21 cellular contexts compared by ENCODE assay signal in the genomic region with DNA sequence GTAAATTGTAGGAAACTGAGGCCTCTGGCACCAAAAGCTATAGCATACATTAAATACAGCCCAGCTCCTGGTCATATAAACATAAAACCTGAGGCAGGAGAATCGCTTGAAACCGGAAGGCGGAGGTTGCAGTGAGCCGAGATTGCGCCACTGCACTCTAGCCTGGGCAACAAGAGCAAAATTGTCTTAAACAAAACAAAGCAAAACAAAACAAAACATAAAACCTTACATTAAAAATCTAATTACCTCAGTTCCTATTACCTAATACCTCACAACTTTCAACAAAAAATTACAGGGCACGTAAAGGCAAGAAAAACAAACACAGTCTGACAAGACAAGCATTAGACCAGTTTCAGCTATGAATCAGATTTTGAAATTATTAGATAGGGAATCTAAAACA. TPM values are rescaled to one million over a fixed set of nuclear protein-coding genes. Genes with fewer than 3 reads are reported as not detected.
DNase-seq lines count a peak whose midpoint lies in the region; ATAC-seq and TF ChIP-seq lines count a peak whose summit lies in the region.
"Had no signal": no experiment of that assay in that cellular context is flagged by ENCODE, and none has a peak within 500 bp of the region (broad histone marks: within the 10 kb centered on the region; RNA-seq: fewer than 3 reads in every experiment).

No MANE protein-coding gene starts in this region.

- H3K4me3 Mint-ChIP-seq in CD8-positive, alpha-beta memory T cell, result no peak overlapping the region
- no peak overlapping the region for H3K4me3 Mint-ChIP-seq in T-helper 17 cell
- no peak overlapping the region for H3K4me3 Mint-ChIP-seq in activated naive CD4-positive, alpha-beta T cell treated with anti-CD3 and anti-CD28 coated beads for 36 hours
- H3K4me3 Mint-ChIP-seq: CD4-positive, alpha-beta T cell had no signal

- H3K4me1 ChIP-seq in CD8-positive, alpha-beta memory T cell (ENCODE audit: insufficient read depth, low read length), result no peaks in the 10 kb centered on the region
- H3K4me1 ChIP-seq: BLaER1 treated with 17β-estradiol and CSF1 and Interleukin-3, amounts not matched to agents 10 nM and 100 nM had no signal

- no peak for DNase-seq in CD8-positive, alpha-beta memory T cell
- no peak for DNase-seq in HEK293T (ENCODE audit: extremely low spot score)
- DNase-seq in T-helper 17 cell, result no peak
- DNase-seq in epithelial cell of esophagus (ENCODE audit: low read depth), result peak; percentile 45
- DNase-seq in activated naive CD4-positive, alpha-beta T cell treated with anti-CD3 and anti-CD28 coated beads for 36 hours, result no peak
- DNase-seq in germinal center (ENCODE audit: low spot score), result no peak
- DNase-seq in occipital lobe (lab: John Stamatoyannopoulos, UW), result no peak
- DNase-seq: AML-193; CD4-positive, alpha-beta T cell; COR-L47; DMS53; KG1; NCI-H1092 treated with DMSO at 0.1 percent for 48 hours; NCI-H1436; NCI-H187; NCI-H2171 treated with DMSO at 0.1 percent for 48 hours; NCI-H446; NCI-H524 treated with DMSO at 0.1 percent for 48 hours had no signal

- POLR2A ChIA-PET in CD8-positive, alpha-beta memory T cell (lab: Charles Lee), result interaction anchor here (0.6 kb wide), 1 partner anchor 38 kb away, joined by 3 read pairs; no protein-coding TSS in a partner anchor
- POLR2A ChIA-PET in HEK293T (lab: Yijun Ruan, JAX), result no interaction called here

- ATAC-seq in T-helper 17 cell, result no peak
- ATAC-seq: A549, SK-N-SH treated with all-trans-retinoic acid at 6 μM for 48 hours had no signal

- peak overlapping the region; percentile 4 for H3K27ac ChIP-seq in CD8-positive, alpha-beta memory T cell (ENCODE audit: low read depth, low read length)
- H3K27ac ChIP-seq: A549; BLaER1 treated with 17β-estradiol and CSF1 and Interleukin-3, amounts not matched to agents 10 nM and 100 nM had no signal

- H3K4me1 Mint-ChIP-seq in CD8-positive, alpha-beta memory T cell, result peaks cover 44 to 79% (median 64%) of the 10 kb centered on the region in 3 donors
- peaks cover 25% of the 10 kb centered on the region for H3K4me1 Mint-ChIP-seq in T-helper 17 cell
- H3K4me1 Mint-ChIP-seq in activated naive CD4-positive, alpha-beta T cell treated with anti-CD3 and anti-CD28 coated beads for 36 hours (ENCODE audit: low read depth), result peaks cover 15% of the 10 kb centered on the region

- intact Hi-C loops in activated naive CD4-positive, alpha-beta T cell treated with anti-CD3 and anti-CD28 coated beads for 36 hours (cut with micrococcal nuclease), result no loop called here

- no peaks in the 10 kb centered on the region for H3K9me3 Mint-ChIP-seq in CD8-positive, alpha-beta memory T cell
- no peaks in the 10 kb centered on the region for H3K9me3 Mint-ChIP-seq in activated naive CD4-positive, alpha-beta T cell treated with anti-CD3 and anti-CD28 coated beads for 36 hours
- H3K9me3 Mint-ChIP-seq: CD4-positive, alpha-beta T cell had no signal

- H3K4me3 ChIP-seq in CD8-positive, alpha-beta memory T cell (ENCODE audit: low read length), result no peak overlapping the region
- H3K4me3 ChIP-seq in epithelial cell of esophagus (ENCODE audit: low read length), result no peak overlapping the region
- H3K4me3 ChIP-seq: A549; BLaER1 treated with 17β-estradiol and CSF1 and Interleukin-3, amounts not matched to agents 10 nM and 100 nM had no signal

- no peaks in the 10 kb centered on the region for H3K9me3 ChIP-seq in CD8-positive, alpha-beta memory T cell (ENCODE audit: low read length)
- H3K9me3 ChIP-seq in T-helper 17 cell (ENCODE audit: control insufficient read depth, low read length, poor library complexity, severe bottlenecking), result no peaks in the 10 kb centered on the region
- H3K9me3 ChIP-seq: A549 had no signal

- no peaks in the 10 kb centered on the region for H3K36me3 ChIP-seq in CD8-positive, alpha-beta memory T cell (ENCODE audit: insufficient read depth, low read length)

- no peaks in the 10 kb centered on the region for H3K27me3 ChIP-seq in CD8-positive, alpha-beta memory T cell (ENCODE audit: insufficient read depth, low read length, poor library complexity, severe bottlenecking)
- H3K27me3 ChIP-seq: BLaER1 treated with 17β-estradiol and CSF1 and Interleukin-3, amounts not matched to agents 10 nM and 100 nM had no signal

- TF ChIP-seq CTCF in epithelial cell of esophagus (IDR thresholded peaks at IDR 0.05; ENCODE audit: insufficient read depth, low read depth, low read length, missing control alignments), result no peak

- H3K27ac Mint-ChIP-seq in CD8-positive, alpha-beta memory T cell, result peak overlapping the region in 1 of 8 donors; percentile 38
- H3K27ac Mint-ChIP-seq in T-helper 17 cell, result peak overlapping the region; percentile 78
- no peak overlapping the region for H3K27ac Mint-ChIP-seq in activated naive CD4-positive, alpha-beta T cell treated with anti-CD3 and anti-CD28 coated beads for 36 hours
- H3K27ac Mint-ChIP-seq: CD4-positive, alpha-beta T cell had no signal

- H3K27me3 Mint-ChIP-seq in CD8-positive, alpha-beta memory T cell, result no peaks in the 10 kb centered on the region
- H3K27me3 Mint-ChIP-seq in T-helper 17 cell, result no peaks in the 10 kb centered on the region
- no peaks in the 10 kb centered on the region for H3K27me3 Mint-ChIP-seq in activated naive CD4-positive, alpha-beta T cell treated with anti-CD3 and anti-CD28 coated beads for 36 hours (ENCODE audit: low read depth)
- H3K27me3 Mint-ChIP-seq: CD4-positive, alpha-beta T cell had no signal

- CTCF ChIA-PET in CD8-positive, alpha-beta memory T cell (lab: Charles Lee), result no interaction called here
- CTCF ChIA-PET in HEK293T (lab: Yijun Ruan, JAX), result interaction anchor here (0.7 kb wide), 1 partner anchor 25 kb away, joined by 3 read pairs; no protein-coding TSS in a partner anchor
- CTCF ChIA-PET in activated naive CD4-positive, alpha-beta T cell treated with anti-CD3 and anti-CD28 coated beads for 36 hours (lab: Charles Lee), result interaction anchor here (0.8 to 1.5 kb wide), 2 partner anchors 37 to 525 kb away, joined by 5 to 6 read pairs; partner anchors contain the start of genes ERP29 and TMEM116

- H3K36me3 Mint-ChIP-seq in CD8-positive, alpha-beta memory T cell, result peaks cover 5 to 40% (median 13%) of the 10 kb centered on the region in 3 donors
- peaks cover 4% of the 10 kb centered on the region for H3K36me3 Mint-ChIP-seq in T-helper 17 cell (ENCODE audit: low read depth)
- no peaks in the 10 kb centered on the region for H3K36me3 Mint-ChIP-seq in activated naive CD4-positive, alpha-beta T cell treated with anti-CD3 and anti-CD28 coated beads for 36 hours (ENCODE audit: low read depth)

TF ChIP-seq in HEK293T, 16 proteins besides CTCF, POLR2A, EP300 and RAD21:
- no peak for TF ChIP-seq SP1 (IDR thresholded peaks at IDR 0.05)
- TF ChIP-seq CTBP1 (IDR thresholded peaks at IDR 0.05; ENCODE audit: borderline replicate concordance), result 0 out of 2 replicates have a peak, but pooled peaks have one; percentile 13
- TF ChIP-seq ELF4 (IDR thresholded peaks at IDR 0.05), result no peak

RNA-seq across cellular contexts. Expression of gene TMEM116, which starts 36.7 kb away (rescaled TPM):
- total RNA-seq in CD8-positive, alpha-beta memory T cell, result 10 to 100 TPM; 13.1 to 13.7 TPM
- polyA plus RNA-seq in CD8-positive, alpha-beta memory T cell, result 28.4 TPM
- total RNA-seq in T-helper 17 cell, result 10 to 100 TPM; 22.4 to 28.4 TPM
- total RNA-seq in activated naive CD4-positive, alpha-beta T cell treated with anti-CD3 and anti-CD28 coated beads for 36 hours, result 10 to 100 TPM; 12.7 to 13.4 TPM
- total RNA-seq in occipital lobe, result 33.1 TPM

RNA-seq across cellular contexts. Expression of gene ERP29, which starts 36.9 kb away (rescaled TPM):
- 10 to 100 TPM; 87.4 to 88.0 TPM for total RNA-seq in CD8-positive, alpha-beta memory T cell
- 188 TPM for polyA plus RNA-seq in CD8-positive, alpha-beta memory T cell
- 100 to 1,000 TPM; 104 to 124 TPM for total RNA-seq in T-helper 17 cell
- total RNA-seq in activated naive CD4-positive, alpha-beta T cell treated with anti-CD3 and anti-CD28 coated beads for 36 hours, result 100 to 1,000 TPM; 101 to 107 TPM
- 44.8 TPM for total RNA-seq in occipital lobe
